In the genomic region with DNA sequence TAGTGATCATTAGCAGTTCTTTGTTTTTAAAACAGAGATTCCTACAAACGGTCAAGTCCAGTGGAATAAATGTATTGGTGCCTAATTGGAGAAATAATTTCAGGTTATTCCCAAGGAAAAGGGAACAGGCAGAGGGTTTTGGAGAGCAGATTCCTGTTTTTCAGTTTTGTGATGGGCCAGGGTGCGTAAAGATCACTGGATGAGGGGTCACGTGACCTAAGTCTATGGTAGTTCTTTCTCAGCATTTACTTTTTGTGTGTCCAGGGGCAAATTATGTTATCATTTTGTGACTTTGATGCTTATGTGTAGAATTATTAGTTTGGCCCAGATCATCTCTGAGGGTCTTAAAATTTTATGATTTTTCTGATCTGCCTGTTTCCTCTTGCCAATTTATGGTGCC, we compare ENCODE assay signal across 2 cellular contexts.
TF ChIP-seq lines count a peak whose summit lies in the region.

No MANE protein-coding gene starts in this region.

TF ChIP-seq in HepG2, 621 proteins besides CTCF, POLR2A, EP300 and RAD21:
- no peak for TF ChIP-seq TP53 (CRISPR knock-in tag; conservative IDR thresholded peaks at IDR 0.05)

TF ChIP-seq in K562, 482 proteins besides CTCF, POLR2A, EP300 and RAD21:
- TF ChIP-seq THAP12 (CRISPR knock-in tag; IDR thresholded peaks at IDR 0.05) (no peak), CBFA2T2 (conservative IDR thresholded peaks at IDR 0.05) (peak; percentile 12; the same call in 1 of the 2 replicates), USF2 (CRISPR knock-in tag; IDR thresholded peaks at IDR 0.05) (peak; percentile 36; the same call in 1 of the 2 replicates), RAD51 (IDR thresholded peaks at IDR 0.05; ENCODE audit: borderline replicate concordance, low read depth) (peak; percentile 64)
- TF ChIP-seq, protein P1, sequence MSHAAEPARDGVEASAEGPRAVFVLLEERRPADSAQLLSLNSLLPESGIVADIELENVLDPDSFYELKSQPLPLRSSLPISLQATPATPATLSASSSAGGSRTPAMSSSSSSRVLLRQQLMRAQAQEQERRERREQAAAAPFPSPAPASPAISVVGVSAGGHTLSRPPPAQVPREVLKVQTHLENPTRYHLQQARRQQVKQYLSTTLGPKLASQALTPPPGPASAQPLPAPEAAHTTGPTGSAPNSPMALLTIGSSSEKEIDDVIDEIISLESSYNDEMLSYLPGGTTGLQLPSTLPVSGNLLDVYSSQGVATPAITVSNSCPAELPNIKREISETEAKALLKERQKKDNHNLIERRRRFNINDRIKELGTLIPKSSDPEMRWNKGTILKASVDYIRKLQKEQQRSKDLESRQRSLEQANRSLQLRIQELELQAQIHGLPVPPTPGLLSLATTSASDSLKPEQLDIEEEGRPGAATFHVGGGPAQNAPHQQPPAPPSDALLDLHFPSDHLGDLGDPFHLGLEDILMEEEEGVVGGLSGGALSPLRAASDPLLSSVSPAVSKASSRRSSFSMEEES (CRISPR knock-in tag; IDR thresholded peaks at IDR 0.05) = peak; percentile 74
TF ChIP-seq in K562: peak in this region for 4.
